ENCODE assay signal across 1 cellular context in genomic region chr2:207182916-207183315, GRCh38.
TF ChIP-seq lines count a peak whose summit lies in the region.

No MANE protein-coding gene starts in this region.

TF ChIP-seq in WTC11, 78 proteins besides CTCF, POLR2A, EP300 and RAD21 (continued from another document):
- TF ChIP-seq AFF4 (CRISPR knock-in tag; IDR thresholded peaks at IDR 0.05; ENCODE audit: borderline replicate concordance) (no peak), RELA (CRISPR knock-in tag; IDR thresholded peaks at IDR 0.05; ENCODE audit: borderline replicate concordance) (no peak), FOXP4 (CRISPR knock-in tag; IDR thresholded peaks at IDR 0.05) (no peak), NR3C1 (CRISPR knock-in tag; conservative IDR thresholded peaks at IDR 0.05; ENCODE audit: low read depth) (no peak), NFYB (CRISPR knock-in tag; conservative IDR thresholded peaks at IDR 0.05; ENCODE audit: low read depth) (no peak)
